8 cellular contexts compared by ENCODE assay signal in the genomic region with DNA sequence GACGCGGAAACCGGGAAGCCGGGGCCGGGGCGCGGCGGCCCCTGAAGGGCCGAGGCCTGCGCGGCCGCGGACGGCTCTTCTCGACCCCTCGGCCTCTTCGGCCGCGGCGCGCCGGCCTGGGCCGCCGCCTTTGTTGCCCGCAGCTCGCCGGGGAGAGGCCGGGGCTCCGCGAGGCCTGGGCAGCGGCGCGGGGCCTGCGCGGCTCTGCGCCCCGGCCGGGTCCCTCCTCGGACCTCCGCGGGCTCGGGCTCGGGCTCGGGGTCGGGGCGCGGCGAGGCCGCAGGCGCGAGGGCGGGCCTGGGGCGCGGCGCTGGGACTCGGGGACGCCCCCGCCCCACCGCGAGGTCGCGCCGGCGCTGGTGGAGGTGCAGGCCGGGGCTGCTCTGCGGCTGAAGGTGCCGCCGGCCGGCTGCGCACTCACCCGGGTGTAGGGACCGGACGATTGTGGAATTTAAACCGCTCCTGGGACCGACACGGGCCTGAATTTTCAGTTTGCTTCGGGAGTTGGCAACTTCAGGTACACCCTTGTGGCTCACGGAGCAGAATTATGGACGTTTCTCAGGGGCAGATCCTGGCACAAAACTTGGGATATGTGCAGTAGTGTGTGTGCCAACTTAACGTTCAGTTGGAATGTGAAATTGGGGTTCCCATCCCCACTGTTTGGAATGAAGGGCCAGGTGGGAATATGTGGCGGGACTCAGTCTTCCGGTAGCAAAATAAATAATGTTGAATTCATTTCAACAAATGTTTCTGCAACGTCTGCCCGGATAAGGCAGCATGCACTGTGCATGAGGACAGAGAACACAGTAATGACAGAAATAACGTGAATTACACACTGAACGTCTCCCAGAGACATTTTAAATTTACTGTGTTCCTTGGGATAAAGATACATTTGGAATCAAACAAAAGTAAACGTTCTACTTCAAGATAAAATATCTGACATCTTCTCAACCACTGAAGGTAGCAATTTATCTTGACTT. TPM values are rescaled to one million over a fixed set of nuclear protein-coding genes. Genes with fewer than 3 reads are reported as not detected.
DNase-seq lines count a peak whose midpoint lies in the region; ATAC-seq and TF ChIP-seq lines count a peak whose summit lies in the region.

No MANE protein-coding gene starts in this region.

- H3K9me3 ChIP-seq in Caco-2 (no peaks in the 10 kb centered on the region), Panc1 (ENCODE audit: control insufficient read depth, insufficient read depth, low read depth, low read length) (no peaks in the 10 kb centered on the region), right lobe of liver (no peaks in the 10 kb centered on the region), thoracic aorta (no peaks in the 10 kb centered on the region)

- H3K4me3 Mint-ChIP-seq in Caco-2 (ENCODE audit: unreplicated experiment) = peak overlapping the region; percentile 70

- POLR2A ChIA-PET in Caco-2 (lab: Charles Lee) = interaction anchor here (0.6 kb wide), 1 partner anchor 39 kb away, joined by 5 read pairs; no protein-coding TSS in a partner anchor
- POLR2A ChIA-PET in Panc1 (lab: Charles Lee) = no interaction called here

- H3K27me3 ChIP-seq in Caco-2 (replicated peaks; ENCODE audit: control insufficient read depth, insufficient read depth, low read length) (no peaks in the 10 kb centered on the region), Panc1 (ENCODE audit: control insufficient read depth, insufficient read depth, low read length) (no peaks in the 10 kb centered on the region), right lobe of liver (no peaks in the 10 kb centered on the region), thoracic aorta (replicated peaks; ENCODE audit: insufficient read depth) (no peaks in the 10 kb centered on the region)

- 4% methylated on average over 13 of the region's 87 CpGs for WGBS in right lobe of liver (ENCODE audit: insufficient coverage, low coverage, low lambda C conversion rate, missing lambda C conversion rate)

- no peaks in the 10 kb centered on the region for H3K9me3 Mint-ChIP-seq in Caco-2 (ENCODE audit: unreplicated experiment)

- H3K27ac ChIP-seq in Panc1 (ENCODE audit: low read length) (peak overlapping the region; percentile 98), right lobe of liver (peak overlapping the region; percentile 84 to 94 (median 89)), thoracic aorta (peak overlapping the region; percentile 78 to 83)

- ATAC-seq in GM18873 (IDR thresholded peaks at IDR 0.05; ENCODE audit: low FRiP score, unreplicated experiment) (peak; percentile 39), HG03064 (IDR thresholded peaks at IDR 0.05; ENCODE audit: low read depth, unreplicated experiment) (peak; percentile 49), Panc1 (peak; percentile 23), right lobe of liver (peak; percentile 60 to 81 (median 67)), thoracic aorta (ENCODE audit: insufficient number of reproducible peaks, low FRiP score, low read depth) (peak; percentile 17)

- H3K4me3 ChIP-seq in Caco-2 (ENCODE audit: low read depth, low read length) = peak overlapping the region; percentile 57
- H3K4me3 ChIP-seq in Panc1 (ENCODE audit: low read depth in 2 of 2, low read length in 2 of 2) = peak overlapping the region; percentile 77 to 90
- peak overlapping the region; percentile 52 to 75 (median 71) for H3K4me3 ChIP-seq in right lobe of liver
- peak overlapping the region; percentile 86 for H3K4me3 ChIP-seq in thoracic aorta

- H3K4me1 ChIP-seq in Caco-2 (peaks cover 5% of the 10 kb centered on the region; the same call in 1 of the 2 replicates), Panc1 (ENCODE audit: control insufficient read depth, insufficient read depth, low read length) (peaks cover 26% of the 10 kb centered on the region), right lobe of liver (peaks cover 0 to 20% (median 9%) of the 10 kb centered on the region in 4 donors), thoracic aorta (ENCODE audit: control insufficient read depth in 1 of 2, low read depth in 2 of 2) (peaks cover 14 to 34% of the 10 kb centered on the region in 2 donors)

- H3K27me3 Mint-ChIP-seq in Caco-2 (ENCODE audit: insufficient read depth, unreplicated experiment) = no peaks in the 10 kb centered on the region

- in situ Hi-C loops in Panc1 (cut with HindIII; ENCODE audit: low pct_unique_long_range_greater_than_20kb, low sequenced_read_pairs) = no loop called here

- H3K27ac Mint-ChIP-seq in Caco-2 (ENCODE audit: unreplicated experiment) = no peak overlapping the region

- H3K36me3 Mint-ChIP-seq in Caco-2 (ENCODE audit: insufficient read depth, unreplicated experiment) = no peaks in the 10 kb centered on the region

- H3K4me1 Mint-ChIP-seq in Caco-2 (ENCODE audit: low read depth, unreplicated experiment) = peaks cover 11% of the 10 kb centered on the region

- TF ChIP-seq POLR2A in right lobe of liver (IDR thresholded peaks at IDR 0.05) = peak; percentile 57

- H3K36me3 ChIP-seq in Caco-2 (ENCODE audit: control insufficient read depth, insufficient read depth, low read length) = no peaks in the 10 kb centered on the region
- H3K36me3 ChIP-seq in Panc1 (ENCODE audit: control insufficient read depth, insufficient read depth, low read length) = no peaks in the 10 kb centered on the region
- H3K36me3 ChIP-seq in right lobe of liver = no peaks in the 10 kb centered on the region
- no peaks in the 10 kb centered on the region for H3K36me3 ChIP-seq in thoracic aorta

- BruUV-seq in Caco-2 (replicated peaks; lab: Mats Ljungman, UMichigan) (TSS peak; percentile 25), Panc1 (replicated peaks; lab: Mats Ljungman, UMichigan) (no TSS peak)

- TF ChIP-seq CTCF in Caco-2 (IDR thresholded peaks at IDR 0.05; ENCODE audit: insufficient read depth in 1 of 2, low read depth in 1 of 2, low read length in 1 of 2, severe bottlenecking in 1 of 2, unreplicated experiment in 1 of 2) (no peak), Panc1 (IDR thresholded peaks at IDR 0.05) (no peak), right lobe of liver (IDR thresholded peaks at IDR 0.05) (no peak), thoracic aorta (IDR thresholded peaks at IDR 0.05) (no peak)

- CTCF ChIA-PET in Caco-2 (lab: Charles Lee) (interaction anchor here (1.1 kb wide), 1 partner anchor 144 kb away, joined by 3 read pairs; no protein-coding TSS in a partner anchor), Panc1 (lab: Charles Lee) (no interaction called here)

- DNase-seq in Caco-2 (peak in 1 of 2 experiments; percentile 43), Panc1 (ENCODE audit: low read depth, low spot score) (no peak), dermis blood vessel endothelial cell (peak; percentile 53), right lobe of liver (peak; percentile 60 to 65 (median 62)), thoracic aorta (ENCODE audit: low spot score) (no peak), DMS114 treated with DMSO at 0.1 percent for 48 hours (lab: John Stamatoyannopoulos, UW; ENCODE audit: unreplicated experiment) (no peak)

- intact Hi-C loops in Caco-2 (cut with micrococcal nuclease; ENCODE audit: unreplicated experiment) (loop anchor here (5.0 kb wide), 3 partner anchors 82 to 143 kb away; a partner anchor contains a TSS), Panc1 (cut with micrococcal nuclease; ENCODE audit: unreplicated experiment) (loop anchor here (5.0 to 10.0 kb wide), 2 partner anchors 85 to 92 kb away; no protein-coding TSS in a partner anchor), right lobe of liver (cut with DNase I) (no loop called here)

RNA-seq across cellular contexts. Expression of a gene that starts 0.8 kb away (rescaled TPM):
- 19.0 and 23.2 TPM in 2 replicates for total RNA-seq in Caco-2 (2022)
- total RNA-seq in Panc1 (2021; ENCODE audit: unreplicated experiment) = 43.0 TPM
- 22.7 TPM for polyA plus RNA-seq in Panc1 (2012; ENCODE audit: insufficient read length)
- total RNA-seq in dermis blood vessel endothelial cell = 36.6 and 42.3 TPM in 2 replicates
- total RNA-seq in right lobe of liver = 10 to 100 TPM; 11.7 to 18.0 (median 14.0) TPM
- total RNA-seq in thoracic aorta = 10 to 100 TPM; 20.3 to 21.3 TPM

Comparison
In these comparisons a context has a peak if more than half of its experiments do, and no peak if none do; other contexts are left out.
1. DNase-seq: peak in dermis blood vessel endothelial cell (single experiment) and right lobe of liver (3 of 3); none in Panc1 (single experiment), thoracic aorta (single experiment) and DMS114 treated with DMSO at 0.1 percent for 48 hours (single experiment).
2. ATAC-seq: peak in every context shown above with its lines; median percentile 67 in right lobe of liver; 49 in HG03064; 39 in GM18873; 23 in Panc1; 17 in thoracic aorta.
3. intact Hi-C loops: an anchor here in Caco-2 (5.0 kb wide) and Panc1 (5.0 to 10.0 kb wide); none called in right lobe of liver.
4. Peak in every context shown above with its lines, with median percentiles within 50 percentile points of each other: H3K4me3 ChIP-seq and H3K27ac ChIP-seq.